In genomic region chr14:104726600-104727451, GRCh38 we compare ENCODE assay signal across 1 cellular context.
TF ChIP-seq lines count a peak whose summit lies in the region.

No MANE protein-coding gene starts in this region.

TF ChIP-seq in HepG2, 621 proteins besides CTCF, POLR2A, EP300 and RAD21 (continued from another document):
- TF ChIP-seq ZNF770 (CRISPR knock-in tag; IDR thresholded peaks at IDR 0.05) (no peak), NFAT5 (CRISPR knock-in tag; IDR thresholded peaks at IDR 0.05) (no peak), TP53 (CRISPR knock-in tag; conservative IDR thresholded peaks at IDR 0.05) (no peak), ZNF138 (CRISPR knock-in tag; IDR thresholded peaks at IDR 0.05; ENCODE audit: low read depth) (no peak), ZNF343 (CRISPR knock-in tag; IDR thresholded peaks at IDR 0.05) (no peak), FOXA1 (IDR thresholded peaks at IDR 0.05) (no peak), FOXA1 (CRISPR knock-in tag; IDR thresholded peaks at IDR 0.05) (no peak), ZNF160 (CRISPR knock-in tag; IDR thresholded peaks at IDR 0.05) (0 out of 2 replicates have a peak, but pooled peaks have one; percentile 55), KMT2B (CRISPR knock-in tag; IDR thresholded peaks at IDR 0.05) (no peak), SUZ12 (IDR thresholded peaks at IDR 0.05; ENCODE audit: low read depth, low read length) (no peak), ZNF282 (IDR thresholded peaks at IDR 0.05; ENCODE audit: partially characterized antibody) (no peak), E2F2 (CRISPR knock-in tag; IDR thresholded peaks at IDR 0.05; ENCODE audit: borderline replicate concordance) (no peak), RAD51 (IDR thresholded peaks at IDR 0.05; ENCODE audit: borderline replicate concordance) (no peak), TEAD3 (CRISPR knock-in tag; optimal IDR thresholded peaks at IDR 0.05; ENCODE audit: borderline replicate concordance) (no peak), ESRRA (CRISPR knock-in tag; IDR thresholded peaks at IDR 0.05; ENCODE audit: low read depth) (no peak; the same call in 1 of the 2 replicates), LCORL (IDR thresholded peaks at IDR 0.05) (no peak), LCORL (CRISPR knock-in tag; IDR thresholded peaks at IDR 0.05) (peak; percentile 47; the same call in 1 of the 2 replicates), ZNF276 (CRISPR knock-in tag; IDR thresholded peaks at IDR 0.05; ENCODE audit: low read depth) (no peak; the same call in 1 of the 2 replicates), RORA (CRISPR knock-in tag; IDR thresholded peaks at IDR 0.05) (no peak), GTF3A (CRISPR knock-in tag; conservative IDR thresholded peaks at IDR 0.05) (no peak), ZNF496 (CRISPR knock-in tag; IDR thresholded peaks at IDR 0.05; ENCODE audit: insufficient replicate concordance) (no peak), ATAD3A (CRISPR knock-in tag; IDR thresholded peaks at IDR 0.05) (no peak), ZNF547 (CRISPR knock-in tag; IDR thresholded peaks at IDR 0.05) (no peak), ARID5B (CRISPR knock-in tag; IDR thresholded peaks at IDR 0.05) (peak; percentile 61), PTBP1 (IDR thresholded peaks at IDR 0.05; ENCODE audit: low read depth, low read length, poor library complexity, severe bottlenecking) (no peak), ZNF678 (CRISPR knock-in tag; IDR thresholded peaks at IDR 0.05) (no peak), ZFYVE20 (CRISPR knock-in tag; IDR thresholded peaks at IDR 0.05; ENCODE audit: borderline replicate concordance, low read depth) (no peak), ZNF501 (CRISPR knock-in tag; IDR thresholded peaks at IDR 0.05) (no peak; the same call in 1 of the 2 replicates), CBX5 (CRISPR knock-in tag; IDR thresholded peaks at IDR 0.05; ENCODE audit: borderline replicate concordance) (no peak), RBAK (CRISPR knock-in tag; IDR thresholded peaks at IDR 0.05) (no peak), HDAC2 (CRISPR knock-in tag; IDR thresholded peaks at IDR 0.05) (0 out of 2 replicates have a peak, but pooled peaks have one; percentile 32), ZFP1 (CRISPR knock-in tag; IDR thresholded peaks at IDR 0.05) (no peak), ZUFSP (CRISPR knock-in tag; IDR thresholded peaks at IDR 0.05; ENCODE audit: borderline replicate concordance) (no peak), SALL1 (CRISPR knock-in tag; IDR thresholded peaks at IDR 0.05) (peak; percentile 57; the same call in 1 of the 2 replicates), MED8 (CRISPR knock-in tag; IDR thresholded peaks at IDR 0.05; ENCODE audit: insufficient replicate concordance) (no peak), ZNF34 (CRISPR knock-in tag; IDR thresholded peaks at IDR 0.05; ENCODE audit: borderline replicate concordance) (no peak), GPBP1L1 (CRISPR knock-in tag; IDR thresholded peaks at IDR 0.05) (no peak), TOPORS (CRISPR knock-in tag; IDR thresholded peaks at IDR 0.05) (no peak), RFXANK (CRISPR knock-in tag; IDR thresholded peaks at IDR 0.05) (no peak), WIZ (CRISPR knock-in tag; IDR thresholded peaks at IDR 0.05) (no peak), HMGA1 (CRISPR knock-in tag; conservative IDR thresholded peaks at IDR 0.05) (no peak), HCFC1 (IDR thresholded peaks at IDR 0.05; ENCODE audit: low read depth, low read length) (no peak)
